Comparison of ENCODE assay signal across 13 cellular contexts in the genomic region with DNA sequence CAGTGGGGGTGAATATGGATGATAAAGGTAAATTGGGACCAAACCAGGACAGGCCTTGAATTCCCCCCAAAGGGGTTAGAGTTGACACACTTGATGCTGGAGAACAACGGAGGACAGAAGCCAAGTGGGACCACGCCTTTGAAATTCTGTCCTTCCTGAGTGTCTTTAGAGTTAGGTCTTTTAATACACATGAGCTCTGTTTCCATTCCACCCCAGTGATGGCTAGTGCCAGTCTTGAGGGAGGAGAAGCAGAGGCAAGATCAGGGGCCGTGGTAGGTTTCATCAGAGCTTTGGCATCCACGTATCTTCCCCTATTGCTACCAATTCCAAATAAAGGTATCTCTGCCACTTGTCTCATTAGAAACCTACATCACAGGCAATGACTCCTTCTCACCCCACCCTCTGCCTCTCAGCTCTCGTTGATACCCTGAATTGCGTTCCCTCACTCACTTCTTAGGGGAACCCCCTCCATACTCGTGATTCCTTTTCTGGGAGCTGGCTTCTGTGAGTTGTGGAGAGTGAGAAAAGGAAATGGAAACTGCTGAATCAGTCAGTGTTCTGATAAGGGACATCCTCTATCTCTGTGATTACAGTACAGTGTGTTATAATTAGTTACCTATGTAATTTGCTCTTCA. TPM values are rescaled to one million over a fixed set of nuclear protein-coding genes. Genes with fewer than 3 reads are reported as not detected.
DNase-seq lines count a peak whose midpoint lies in the region; ATAC-seq, FAIRE-seq and TF ChIP-seq lines count a peak whose summit lies in the region.
"Had no signal": no experiment of that assay in that cellular context is flagged by ENCODE, and none has a peak within 500 bp of the region (broad histone marks: within the 10 kb centered on the region; RNA-seq: fewer than 3 reads in every experiment).

No MANE protein-coding gene starts in this region.

- H4K91ac ChIP-seq in H1 (replicated peaks; ENCODE audit: insufficient read length, low read length): no peak overlapping the region

- H3K14ac ChIP-seq in H1 (ENCODE audit: insufficient read length): no peak overlapping the region

- H3K9me3 ChIP-seq in H1 (ENCODE audit: insufficient read depth in 2 of 2, low read depth in 1 of 2, low read length in 1 of 2) (no peaks in the 10 kb centered on the region), psoas muscle (no peaks in the 10 kb centered on the region)
- H3K9me3 ChIP-seq: SJSA1 had no signal

- H2BK20ac ChIP-seq in H1 (ENCODE audit: low read length): no peak overlapping the region

- H3K4me3 ChIP-seq in H1 (ENCODE audit: extremely low read depth in 1 of 4, insufficient read depth in 2 of 4, low read depth in 3 of 4, low read length in 4 of 4): no peak overlapping the region
- no peak overlapping the region for H3K4me3 ChIP-seq in psoas muscle
- H3K4me3 ChIP-seq: SJSA1 had no signal

- H4K5ac ChIP-seq in H1 (ENCODE audit: insufficient read length, low read depth, low read length): no peak overlapping the region

- TF ChIP-seq CTCF in CD14-positive monocyte (IDR thresholded peaks at IDR 0.05) (no peak), H1 (IDR thresholded peaks at IDR 0.05; ENCODE audit: control extremely low read depth in 1 of 3, insufficient read depth in 1 of 3, low read depth in 1 of 3, low read length in 3 of 3) (no peak), psoas muscle (IDR thresholded peaks at IDR 0.05) (no peak)

- H3K23ac ChIP-seq in H1 (ENCODE audit: insufficient read length): no peak overlapping the region

- H3K4me3 Mint-ChIP-seq in CD14-positive monocyte: peak overlapping the region; percentile 5 to 72
- H3K4me3 Mint-ChIP-seq: neural crest cell had no signal

- H2AFZ ChIP-seq in H1 (ENCODE audit: low read length): 0 out of 2 replicates have a peak overlapping the region, but pooled peaks have one; percentile 14

- H3K4ac ChIP-seq in H1 (replicated peaks; ENCODE audit: insufficient read length, low read depth, low read length): no peak overlapping the region

- ATAC-seq in GM18873 (IDR thresholded peaks at IDR 0.05; ENCODE audit: low FRiP score, unreplicated experiment) (peak; percentile 17), HG03565 (IDR thresholded peaks at IDR 0.05; ENCODE audit: unreplicated experiment) (peak; percentile 27), psoas muscle (no peak)

- H3K36me3 ChIP-seq in H1 (ENCODE audit: control insufficient read depth in 2 of 4, insufficient read depth in 4 of 4, low read length in 3 of 4) (no peaks in the 10 kb centered on the region), psoas muscle (ENCODE audit: insufficient read depth in 1 of 2, low read depth in 1 of 2) (no peaks in the 10 kb centered on the region)
- H3K36me3 ChIP-seq: SJSA1 had no signal

- POLR2A ChIA-PET in H1 (lab: Charles Lee; ENCODE audit: partially characterized antibody): interaction anchor here (0.7 kb wide), 1 partner anchor 15 kb away, joined by 3 read pairs; no protein-coding TSS in a partner anchor

- no peak overlapping the region for H3K18ac ChIP-seq in H1 (ENCODE audit: extremely low read depth, low read length)

- no peak overlapping the region for H3K4me2 ChIP-seq in H1 (ENCODE audit: insufficient read depth in 1 of 2, low read depth in 2 of 2, low read length in 2 of 2)

- H3K27ac ChIP-seq in H1 (ENCODE audit: low read depth, low read length) (no peak overlapping the region), psoas muscle (no peak overlapping the region)
- H3K27ac ChIP-seq: SJSA1 had no signal

- CTCF ChIA-PET in H1 (lab: Charles Lee; ENCODE audit: partially characterized antibody): interaction anchor here (0.7 kb wide), 1 partner anchor 11 kb away, joined by 3 read pairs; no protein-coding TSS in a partner anchor

- no peak overlapping the region for H4K8ac ChIP-seq in H1 (ENCODE audit: extremely low read depth, insufficient read depth, low read length)

- no peak overlapping the region for H2BK15ac ChIP-seq in H1 (ENCODE audit: low read length)

- H3K79me2 ChIP-seq in H1 (ENCODE audit: control insufficient read depth in 1 of 2, insufficient read depth in 2 of 2, low read length in 2 of 2): no peaks in the 10 kb centered on the region

- H2BK5ac ChIP-seq in H1 (ENCODE audit: low read depth, low read length): no peak overlapping the region

- TF ChIP-seq EP300 in H1 (IDR thresholded peaks at IDR 0.05; ENCODE audit: borderline replicate concordance in 1 of 2, low read depth in 2 of 2, low read length in 2 of 2): no peak

- no peak overlapping the region for H2AK5ac ChIP-seq in H1 (ENCODE audit: low read depth, low read length)

- H3K27me3 Mint-ChIP-seq in CD14-positive monocyte (ENCODE audit: low read depth in 3 of 3): peaks cover 1 to 9% (median 3%) of the 10 kb centered on the region in 3 donors

- 92% methylated on average over 7 of the region's 7 CpGs; no CpG with 5 or more reads in 1 of the 2 experiments for WGBS in H1 (ENCODE audit: extremely low coverage in 1 of 2, insufficient coverage in 1 of 2, insufficient read length in 1 of 2, insufficient replicate concordance in 2 of 2, low coverage in 1 of 2, low lambda C conversion rate in 2 of 2, missing lambda C conversion rate in 1 of 2), 2 experiments
- 62 to 69% (median 64%) methylated on average over 7 of the region's 7 CpGs for WGBS in psoas muscle, 3 donors

- FAIRE-seq in H1 (lab: Jason Lieb, UNC): no peak

- H3K56ac ChIP-seq in H1 (replicated peaks; ENCODE audit: insufficient read length, low read depth, low read length): no peak overlapping the region

- H3K36me3 Mint-ChIP-seq in CD14-positive monocyte: peaks cover 3 to 11% of the 10 kb centered on the region in 2 donors

- H4K20me1 ChIP-seq in H1 (replicated peaks in 1 of 2; ENCODE audit: control insufficient read depth in 1 of 2, insufficient read depth in 2 of 2, low read length in 2 of 2): no peaks in the 10 kb centered on the region

- no peaks in the 10 kb centered on the region for H3K79me1 ChIP-seq in H1 (ENCODE audit: low read depth, low read length)

- H2BK120ac ChIP-seq in H1 (replicated peaks; ENCODE audit: low read depth, low read length): no peak overlapping the region

- H3K23me2 ChIP-seq in H1 (ENCODE audit: low read depth, low read length): no peaks in the 10 kb centered on the region

- no peak overlapping the region for H2BK12ac ChIP-seq in H1 (ENCODE audit: low read depth, low read length)

- H3K9ac ChIP-seq in H1 (replicated peaks in 1 of 4; ENCODE audit: extremely low read depth in 1 of 4, low read depth in 3 of 4, low read length in 3 of 4): no peak overlapping the region

- intact Hi-C loops in CD14-positive monocyte (cut with micrococcal nuclease): loop anchor here (10.0 kb wide), 2 partner anchors 114 to 1974 kb away; no protein-coding TSS in a partner anchor
- intact Hi-C loops in psoas muscle (cut with DNase I): no loop called here

- TF ChIP-seq POLR2A in H1 (IDR thresholded peaks at IDR 0.05; ENCODE audit: control extremely low read depth in 1 of 2, low read depth in 2 of 2, low read length in 2 of 2): no peak

- peak; percentile 88 for DNase-seq in CD14-positive monocyte (ENCODE audit: low spot score)
- DNase-seq in H1 (ENCODE audit: low read depth in 1 of 2, low spot score in 2 of 2): peak in 1 of 2 experiments; percentile 28
- DNase-seq in DMS79 (lab: John Stamatoyannopoulos, UW): no peak
- DNase-seq in NCI-H146 treated with DMSO at 0.1 percent for 48 hours (lab: John Stamatoyannopoulos, UW; ENCODE audit: unreplicated experiment): no peak
- DNase-seq in psoas muscle: no peak
- no peak for DNase-seq in NCI-H187 treated with DMSO at 0.1 percent for 48 hours (lab: John Stamatoyannopoulos, UW)
- DNase-seq: cortex of kidney, NCI-H1417 treated with DMSO at 0.1 percent for 48 hours had no signal

- H3K4me1 ChIP-seq in H1 (replicated peaks in 1 of 4; ENCODE audit: control insufficient read depth in 3 of 4, insufficient read depth in 4 of 4, low read length in 3 of 4) (peaks cover 0 to 5% (median 2%) of the 10 kb centered on the region in 4 experiments; a peak in 2 of 7 replicates), psoas muscle (no peaks in the 10 kb centered on the region)
- H3K4me1 ChIP-seq: SJSA1 had no signal

- H3K27ac Mint-ChIP-seq in CD14-positive monocyte: peak overlapping the region; percentile 88 to 94 (median 90)

- no peak for TF ChIP-seq RAD21 in H1 (IDR thresholded peaks at IDR 0.05 in 1 of 2, conservative IDR thresholded peaks at IDR 0.05 in 1 of 2; ENCODE audit: low read depth in 2 of 2, low read length in 2 of 2)

- H3K9me3 Mint-ChIP-seq in CD14-positive monocyte: peaks cover 0 to 2% (median 0%) of the 10 kb centered on the region in 7 donors
- H3K9me3 Mint-ChIP-seq: neural crest cell had no signal

- peaks cover 0 to 3% (median 2%) of the 10 kb centered on the region in 4 experiments; a peak in 4 of 7 replicates for H3K27me3 ChIP-seq in H1 (replicated peaks in 1 of 4; ENCODE audit: control insufficient read depth in 3 of 4, extremely low read depth in 1 of 4, insufficient read depth in 3 of 4, low read length in 3 of 4)
- H3K27me3 ChIP-seq in psoas muscle (ENCODE audit: insufficient read depth in 3 of 3, low read length in 2 of 3): no peaks in the 10 kb centered on the region
- H3K27me3 ChIP-seq: SJSA1 had no signal

- peaks cover 85% of the 10 kb centered on the region for H3K4me1 Mint-ChIP-seq in CD14-positive monocyte

RNA-seq across cellular contexts. Expression of gene CCL3L1, which starts 2.4 kb away (rescaled TPM):
- 100 to 1,000 TPM in 1 of 2 donors, 10 to 100 TPM in 1; 57.7 to 137 TPM for polyA plus RNA-seq in CD14-positive monocyte
- not detected in 2 replicates for total RNA-seq in H1 (2021; fragmentation: NEBNext Ultra II Directional; extraction: Animal tissue kit (Norgen Biotek cat#: 25700))
- 0.11 TPM in 1 of 2 replicates, not detected in the other for polyA plus RNA-seq in H1 (2011; rRNA removed)
- 0.28 TPM for polyA plus RNA-seq in H1 (2011; cell fraction: cytosol; rRNA removed)
- 0.29 TPM for polyA plus RNA-seq in H1 (2011; cell fraction: nucleus; rRNA removed)
- polyA plus RNA-seq in H1 (2012, experiment 1 of 2): 0.38 to 0.42 TPM in 2 of 4 replicates, not detected in the others
- polyA plus RNA-seq in H1 (2012, experiment 2 of 2): not detected
- 0.18 TPM for polyA plus RNA-seq in H1 (2013, experiment 1 of 2)
- 0.13 TPM for polyA plus RNA-seq in H1 (2013, experiment 2 of 2)
- polyA minus RNA-seq in H1 (2011; rRNA and poly(A)+ RNA removed): not detected in 2 replicates
- polyA minus RNA-seq in H1 (2011; cell fraction: cytosol; rRNA and poly(A)+ RNA removed): not detected
- not detected for polyA minus RNA-seq in H1 (2011; cell fraction: nucleus; rRNA and poly(A)+ RNA removed)
- total RNA-seq in psoas muscle: under 1 TPM in 1 of 4 donors, not detected in 3; 0.76 TPM
- not detected for polyA plus RNA-seq in psoas muscle
- total RNA-seq: SJSA1, ureter had no signal

RNA-seq across cellular contexts. Expression of gene CCL4L2, which starts 11.9 kb away (rescaled TPM):
- polyA plus RNA-seq in CD14-positive monocyte: 10 to 100 TPM; 24.8 to 25.3 TPM
- not detected in 2 replicates for total RNA-seq in H1 (2021; fragmentation: NEBNext Ultra II Directional; extraction: Animal tissue kit (Norgen Biotek cat#: 25700))
- polyA plus RNA-seq in H1 (2011; rRNA removed): not detected in 2 replicates
- polyA plus RNA-seq in H1 (2011; cell fraction: cytosol; rRNA removed): not detected
- not detected for polyA plus RNA-seq in H1 (2011; cell fraction: nucleus; rRNA removed)
- not detected in 4 replicates for polyA plus RNA-seq in H1 (2012, experiment 1 of 2)
- polyA plus RNA-seq in H1 (2012, experiment 2 of 2): not detected
- polyA plus RNA-seq in H1 (2013, experiment 1 of 2): not detected
- not detected for polyA plus RNA-seq in H1 (2013, experiment 2 of 2)
- polyA minus RNA-seq in H1 (2011; rRNA and poly(A)+ RNA removed): not detected in 2 replicates
- polyA minus RNA-seq in H1 (2011; cell fraction: cytosol; rRNA and poly(A)+ RNA removed): not detected
- polyA minus RNA-seq in H1 (2011; cell fraction: nucleus; rRNA and poly(A)+ RNA removed): not detected
- total RNA-seq in psoas muscle: not detected
- not detected for polyA plus RNA-seq in psoas muscle
- total RNA-seq: neural crest cell, SJSA1 had no signal

RNA-seq across cellular contexts. Expression of gene TBC1D3B, which starts 22.5 kb away (rescaled TPM):
- not detected for polyA plus RNA-seq in CD14-positive monocyte
- 3.9 and 6.2 TPM in 2 replicates for total RNA-seq in H1 (2021; fragmentation: NEBNext Ultra II Directional; extraction: Animal tissue kit (Norgen Biotek cat#: 25700))
- polyA plus RNA-seq in H1 (2011; rRNA removed): 0.54 and 0.74 TPM in 2 replicates
- 0.84 TPM for polyA plus RNA-seq in H1 (2011; cell fraction: cytosol; rRNA removed)
- polyA plus RNA-seq in H1 (2011; cell fraction: nucleus; rRNA removed): 4.2 TPM
- 2.4 to 3.9 TPM (median 3.3 TPM) in 4 replicates for polyA plus RNA-seq in H1 (2012, experiment 1 of 2)
- not detected for polyA plus RNA-seq in H1 (2012, experiment 2 of 2)
- 0.79 TPM for polyA plus RNA-seq in H1 (2013, experiment 1 of 2)
- 0.85 TPM for polyA plus RNA-seq in H1 (2013, experiment 2 of 2)
- polyA minus RNA-seq in H1 (2011; rRNA and poly(A)+ RNA removed): 1.3 TPM in 1 of 2 replicates, not detected in the other
- not detected for polyA minus RNA-seq in H1 (2011; cell fraction: cytosol; rRNA and poly(A)+ RNA removed)
- polyA minus RNA-seq in H1 (2011; cell fraction: nucleus; rRNA and poly(A)+ RNA removed): 1.4 TPM
- 1 to 10 TPM; 1.3 to 5.6 (median 3.7) TPM for total RNA-seq in psoas muscle
- polyA plus RNA-seq in psoas muscle: 1 to 10 TPM; 1.3 to 2.0 (median 1.5) TPM

Comparison
In these comparisons a context has a peak if more than half of its experiments do, and no peak if none do; other contexts are left out.
1. ATAC-seq: peak in GM18873 (single experiment) and HG03565 (single experiment); none in psoas muscle (0 of 4).
2. RNA of gene CCL3L1, which starts 2.4 kb away (polyA plus RNA-seq): 57.7 to 137 TPM in CD14-positive monocyte; 0.11 to 0.42 TPM in H1 and not detected in psoas muscle; every median in the first group is over 10 times any median in the second.
3. RNA of gene CCL4L2, which starts 11.9 kb away (polyA plus RNA-seq): 24.8 to 25.3 TPM in CD14-positive monocyte; not detected in H1 and not detected in psoas muscle; every median in the first group is over 10 times any median in the second.
4. intact Hi-C loops: an anchor here in CD14-positive monocyte (10.0 kb wide); none called in psoas muscle.